1 cellular context compared by ENCODE assay signal in the genomic region with DNA sequence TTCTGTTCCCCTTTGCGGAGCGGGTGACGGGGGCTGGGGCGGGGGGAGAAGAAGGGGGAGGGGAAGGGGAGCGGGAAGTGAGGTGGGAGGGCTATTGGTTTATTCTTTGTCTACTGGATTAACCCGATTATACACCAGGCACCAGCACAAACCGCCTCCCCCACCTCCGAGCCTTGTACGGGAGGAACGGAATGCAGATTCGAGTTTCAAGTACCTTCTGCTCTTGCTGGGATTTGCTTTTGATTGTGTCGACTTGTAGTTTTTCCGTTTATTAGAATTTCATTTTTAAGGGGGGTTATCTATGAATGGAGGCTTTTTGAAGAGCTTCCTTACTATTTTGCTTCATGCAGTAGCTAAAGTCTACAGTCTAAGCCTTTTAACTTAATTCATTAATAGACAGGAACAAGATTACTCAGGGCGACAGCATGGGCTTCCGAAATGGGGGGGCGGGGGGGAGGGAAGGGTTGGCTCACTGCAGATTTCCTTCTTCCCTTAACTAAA.
TF ChIP-seq lines count a peak whose summit lies in the region.

No MANE protein-coding gene starts in this region.

TF ChIP-seq in HEK293, 187 proteins besides CTCF, POLR2A, EP300 and RAD21 (continued from another document):
- TF ChIP-seq, protein P1, sequence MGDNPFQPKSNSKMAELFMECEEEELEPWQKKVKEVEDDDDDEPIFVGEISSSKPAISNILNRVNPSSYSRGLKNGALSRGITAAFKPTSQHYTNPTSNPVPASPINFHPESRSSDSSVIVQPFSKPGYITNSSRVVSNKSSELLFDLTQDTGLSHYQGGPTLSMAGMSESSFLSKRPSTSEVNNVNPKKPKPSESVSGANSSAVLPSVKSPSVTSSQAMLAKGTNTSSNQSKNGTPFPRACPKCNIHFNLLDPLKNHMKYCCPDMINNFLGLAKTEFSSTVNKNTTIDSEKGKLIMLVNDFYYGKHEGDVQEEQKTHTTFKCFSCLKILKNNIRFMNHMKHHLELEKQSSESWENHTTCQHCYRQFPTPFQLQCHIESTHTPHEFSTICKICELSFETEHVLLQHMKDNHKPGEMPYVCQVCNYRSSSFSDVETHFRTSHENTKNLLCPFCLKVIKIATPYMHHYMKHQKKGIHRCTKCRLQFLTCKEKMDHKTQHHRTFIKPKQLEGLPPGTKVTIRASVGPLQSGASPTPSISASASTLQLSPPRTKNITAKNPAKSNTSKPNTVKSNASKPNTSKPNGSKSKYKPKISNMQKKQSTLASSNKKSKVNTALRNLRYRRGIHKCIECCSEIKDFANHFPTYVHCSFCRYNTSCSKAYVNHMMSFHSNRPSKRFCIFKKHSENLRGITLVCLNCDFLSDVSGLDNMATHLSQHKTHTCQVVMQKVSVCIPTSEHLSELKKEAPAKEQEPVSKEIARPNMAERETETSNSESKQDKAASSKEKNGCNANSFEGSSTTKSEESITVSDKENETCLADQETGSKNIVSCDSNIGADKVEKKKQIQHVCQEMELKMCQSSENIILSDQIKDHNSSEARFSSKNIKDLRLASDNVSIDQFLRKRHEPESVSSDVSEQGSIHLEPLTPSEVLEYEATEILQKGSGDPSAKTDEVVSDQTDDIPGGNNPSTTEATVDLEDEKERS (tag by site-specific recombination; IDR thresholded peaks at IDR 0.05): no peak
- TF ChIP-seq, protein P2, sequence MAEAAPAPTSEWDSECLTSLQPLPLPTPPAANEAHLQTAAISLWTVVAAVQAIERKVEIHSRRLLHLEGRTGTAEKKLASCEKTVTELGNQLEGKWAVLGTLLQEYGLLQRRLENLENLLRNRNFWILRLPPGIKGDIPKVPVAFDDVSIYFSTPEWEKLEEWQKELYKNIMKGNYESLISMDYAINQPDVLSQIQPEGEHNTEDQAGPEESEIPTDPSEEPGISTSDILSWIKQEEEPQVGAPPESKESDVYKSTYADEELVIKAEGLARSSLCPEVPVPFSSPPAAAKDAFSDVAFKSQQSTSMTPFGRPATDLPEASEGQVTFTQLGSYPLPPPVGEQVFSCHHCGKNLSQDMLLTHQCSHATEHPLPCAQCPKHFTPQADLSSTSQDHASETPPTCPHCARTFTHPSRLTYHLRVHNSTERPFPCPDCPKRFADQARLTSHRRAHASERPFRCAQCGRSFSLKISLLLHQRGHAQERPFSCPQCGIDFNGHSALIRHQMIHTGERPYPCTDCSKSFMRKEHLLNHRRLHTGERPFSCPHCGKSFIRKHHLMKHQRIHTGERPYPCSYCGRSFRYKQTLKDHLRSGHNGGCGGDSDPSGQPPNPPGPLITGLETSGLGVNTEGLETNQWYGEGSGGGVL (tag by site-specific recombination; IDR thresholded peaks at IDR 0.05): 0 out of 2 replicates have a peak, but pooled peaks have one; percentile 8
